In genomic region chr6:24242924-24243323, GRCh38 we compare ENCODE assay signal across 33 cellular contexts.
"Had no signal": no experiment of that assay in that cellular context is flagged by ENCODE, and none has a peak within 500 bp of the region (broad histone marks: within the 10 kb centered on the region; RNA-seq: fewer than 3 reads in every experiment).

No MANE protein-coding gene starts in this region.

- H3K9ac ChIP-seq: KMS-11 had no signal

- H3K9me3 ChIP-seq: MG63 had no signal

- DNase-seq: Karpas-422, Kasumi-1, MG63, MM.1S, MV-4-11, NCI-H1048, NCI-H1092, NCI-H1092 treated with DMSO at 0.1 percent for 48 hours, NCI-H1105, NCI-H1105 treated with DMSO at 0.1 percent for 48 hours, NCI-H1417 treated with DMSO at 0.1 percent for 48 hours, NCI-H1436, NCI-H1436 treated with DMSO at 0.1 percent for 48 hours, NCI-H146, NCI-H1694, NCI-H1694 treated with DMSO at 0.1 percent for 48 hours, NCI-H187, NCI-H187 treated with DMSO at 0.1 percent for 48 hours, NCI-H1930, NCI-H2029, NCI-H2029 treated with DMSO at 0.1 percent for 48 hours, NCI-H2081, NCI-H2081 treated with DMSO at 0.1 percent for 48 hours, NCI-H2107, NCI-H2171, NCI-H2171 treated with DMSO at 0.1 percent for 48 hours, NCI-H2227 treated with DMSO at 0.1 percent for 48 hours, NCI-H226, NCI-H345, NCI-H446, NCI-H446 treated with DMSO at 0.1 percent for 48 hours, NCI-H510A had no signal

- H3K4me2 ChIP-seq: KMS-11 had no signal

- H3K27me3 ChIP-seq: MG63 had no signal

- H3K27ac ChIP-seq: KMS-11 had no signal

- H3K36me3 ChIP-seq: MG63 had no signal

- H3K4me3 ChIP-seq: MG63 had no signal
